Comparison of ENCODE assay signal across 1 cellular context in the genomic region with DNA sequence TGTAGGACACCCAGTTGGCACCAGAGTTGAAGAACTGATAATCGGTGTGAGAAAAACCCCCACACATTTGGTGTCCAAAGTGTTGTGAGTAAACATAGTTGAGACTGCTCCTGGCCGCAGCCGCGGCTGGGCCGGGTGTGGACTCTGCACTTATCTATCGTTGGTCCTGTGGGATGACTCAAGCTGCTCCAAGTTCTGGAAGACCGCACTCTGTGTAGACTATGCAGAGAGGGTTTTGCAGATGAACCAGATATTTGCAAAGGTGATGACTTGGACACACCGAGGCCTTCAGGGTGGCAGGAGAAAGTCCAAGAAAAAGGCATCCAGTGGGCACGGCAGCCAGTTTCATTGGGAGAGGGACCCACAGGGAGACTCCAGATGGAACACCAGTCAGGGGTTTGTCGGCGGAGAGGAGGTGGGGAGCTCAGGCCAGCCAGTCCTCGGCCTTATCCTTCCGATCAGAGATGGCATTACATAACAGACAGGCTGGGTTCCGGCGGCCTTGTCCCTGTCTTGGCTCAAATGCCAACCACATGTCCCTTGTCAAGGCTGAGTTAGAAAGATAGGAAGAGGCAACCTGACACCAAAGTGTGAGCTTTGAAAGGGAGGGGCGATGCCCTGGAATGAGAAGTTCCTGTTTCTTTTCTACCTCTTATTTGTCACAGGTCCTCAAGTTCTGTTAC.
TF ChIP-seq lines count a peak whose summit lies in the region.

No MANE protein-coding gene starts in this region.

TF ChIP-seq in K562, 482 proteins besides CTCF, POLR2A, EP300 and RAD21 (continued from another document and continues in another):
- TF ChIP-seq, protein P1, sequence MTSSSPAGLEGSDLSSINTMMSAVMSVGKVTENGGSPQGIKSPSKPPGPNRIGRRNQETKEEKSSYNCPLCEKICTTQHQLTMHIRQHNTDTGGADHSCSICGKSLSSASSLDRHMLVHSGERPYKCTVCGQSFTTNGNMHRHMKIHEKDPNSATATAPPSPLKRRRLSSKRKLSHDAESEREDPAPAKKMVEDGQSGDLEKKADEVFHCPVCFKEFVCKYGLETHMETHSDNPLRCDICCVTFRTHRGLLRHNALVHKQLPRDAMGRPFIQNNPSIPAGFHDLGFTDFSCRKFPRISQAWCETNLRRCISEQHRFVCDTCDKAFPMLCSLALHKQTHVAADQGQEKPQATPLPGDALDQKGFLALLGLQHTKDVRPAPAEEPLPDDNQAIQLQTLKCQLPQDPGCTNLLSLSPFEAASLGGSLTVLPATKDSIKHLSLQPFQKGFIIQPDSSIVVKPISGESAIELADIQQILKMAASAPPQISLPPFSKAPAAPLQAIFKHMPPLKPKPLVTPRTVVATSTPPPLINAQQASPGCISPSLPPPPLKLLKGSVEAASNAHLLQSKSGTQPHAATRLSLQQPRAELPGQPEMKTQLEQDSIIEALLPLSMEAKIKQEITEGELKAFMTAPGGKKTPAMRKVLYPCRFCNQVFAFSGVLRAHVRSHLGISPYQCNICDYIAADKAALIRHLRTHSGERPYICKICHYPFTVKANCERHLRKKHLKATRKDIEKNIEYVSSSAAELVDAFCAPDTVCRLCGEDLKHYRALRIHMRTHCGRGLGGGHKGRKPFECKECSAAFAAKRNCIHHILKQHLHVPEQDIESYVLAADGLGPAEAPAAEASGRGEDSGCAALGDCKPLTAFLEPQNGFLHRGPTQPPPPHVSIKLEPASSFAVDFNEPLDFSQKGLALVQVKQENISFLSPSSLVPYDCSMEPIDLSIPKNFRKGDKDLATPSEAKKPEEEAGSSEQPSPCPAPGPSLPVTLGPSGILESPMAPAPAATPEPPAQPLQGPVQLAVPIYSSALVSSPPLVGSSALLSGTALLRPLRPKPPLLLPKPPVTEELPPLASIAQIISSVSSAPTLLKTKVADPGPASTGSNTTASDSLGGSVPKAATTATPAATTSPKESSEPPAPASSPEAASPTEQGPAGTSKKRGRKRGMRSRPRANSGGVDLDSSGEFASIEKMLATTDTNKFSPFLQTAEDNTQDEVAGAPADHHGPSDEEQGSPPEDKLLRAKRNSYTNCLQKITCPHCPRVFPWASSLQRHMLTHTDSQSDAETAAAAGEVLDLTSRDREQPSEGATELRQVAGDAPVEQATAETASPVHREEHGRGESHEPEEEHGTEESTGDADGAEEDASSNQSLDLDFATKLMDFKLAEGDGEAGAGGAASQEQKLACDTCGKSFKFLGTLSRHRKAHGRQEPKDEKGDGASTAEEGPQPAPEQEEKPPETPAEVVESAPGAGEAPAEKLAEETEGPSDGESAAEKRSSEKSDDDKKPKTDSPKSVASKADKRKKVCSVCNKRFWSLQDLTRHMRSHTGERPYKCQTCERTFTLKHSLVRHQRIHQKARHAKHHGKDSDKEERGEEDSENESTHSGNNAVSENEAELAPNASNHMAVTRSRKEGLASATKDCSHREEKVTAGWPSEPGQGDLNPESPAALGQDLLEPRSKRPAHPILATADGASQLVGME (CRISPR knock-in tag; IDR thresholded peaks at IDR 0.05), result no peak
- TF ChIP-seq CEBPG (CRISPR knock-in tag; IDR thresholded peaks at IDR 0.05), result no peak
- no peak for TF ChIP-seq CEBPG (tag; conservative IDR thresholded peaks at IDR 0.05 in 1 of 2, IDR thresholded peaks at IDR 0.05 in 1 of 2)
- TF ChIP-seq KLF13 (tag; IDR thresholded peaks at IDR 0.05; ENCODE audit: borderline replicate concordance, low read depth), result no peak
- no peak for TF ChIP-seq ZNF551 (CRISPR knock-in tag; IDR thresholded peaks at IDR 0.05)
- TF ChIP-seq TGIF2 (CRISPR knock-in tag; IDR thresholded peaks at IDR 0.05), result no peak
- no peak for TF ChIP-seq EGR1 (conservative IDR thresholded peaks at IDR 0.05)
- TF ChIP-seq TEAD2 (tag; IDR thresholded peaks at IDR 0.05), result no peak
- no peak for TF ChIP-seq RBM15 (IDR thresholded peaks at IDR 0.05; ENCODE audit: insufficient read depth, low read length)
- no peak for TF ChIP-seq ZNF780A (CRISPR knock-in tag; IDR thresholded peaks at IDR 0.05)
- peak; percentile 83 for TF ChIP-seq ZSCAN29 (IDR thresholded peaks at IDR 0.05)
- TF ChIP-seq JUNB (CRISPR knock-in tag; conservative IDR thresholded peaks at IDR 0.05), result no peak
- no peak for TF ChIP-seq RNF2 (IDR thresholded peaks at IDR 0.05)
- 0 out of 4 replicates have a peak, but pooled peaks of 1 of the 2 experiments have one; percentile 34 for TF ChIP-seq MNT (conservative IDR thresholded peaks at IDR 0.05)
- no peak for TF ChIP-seq ZNF318 (IDR thresholded peaks at IDR 0.05; ENCODE audit: borderline replicate concordance in 1 of 2, low read depth in 1 of 2)
- TF ChIP-seq PHB2 (IDR thresholded peaks at IDR 0.05; ENCODE audit: low read depth), result no peak
- TF ChIP-seq, protein P2, sequence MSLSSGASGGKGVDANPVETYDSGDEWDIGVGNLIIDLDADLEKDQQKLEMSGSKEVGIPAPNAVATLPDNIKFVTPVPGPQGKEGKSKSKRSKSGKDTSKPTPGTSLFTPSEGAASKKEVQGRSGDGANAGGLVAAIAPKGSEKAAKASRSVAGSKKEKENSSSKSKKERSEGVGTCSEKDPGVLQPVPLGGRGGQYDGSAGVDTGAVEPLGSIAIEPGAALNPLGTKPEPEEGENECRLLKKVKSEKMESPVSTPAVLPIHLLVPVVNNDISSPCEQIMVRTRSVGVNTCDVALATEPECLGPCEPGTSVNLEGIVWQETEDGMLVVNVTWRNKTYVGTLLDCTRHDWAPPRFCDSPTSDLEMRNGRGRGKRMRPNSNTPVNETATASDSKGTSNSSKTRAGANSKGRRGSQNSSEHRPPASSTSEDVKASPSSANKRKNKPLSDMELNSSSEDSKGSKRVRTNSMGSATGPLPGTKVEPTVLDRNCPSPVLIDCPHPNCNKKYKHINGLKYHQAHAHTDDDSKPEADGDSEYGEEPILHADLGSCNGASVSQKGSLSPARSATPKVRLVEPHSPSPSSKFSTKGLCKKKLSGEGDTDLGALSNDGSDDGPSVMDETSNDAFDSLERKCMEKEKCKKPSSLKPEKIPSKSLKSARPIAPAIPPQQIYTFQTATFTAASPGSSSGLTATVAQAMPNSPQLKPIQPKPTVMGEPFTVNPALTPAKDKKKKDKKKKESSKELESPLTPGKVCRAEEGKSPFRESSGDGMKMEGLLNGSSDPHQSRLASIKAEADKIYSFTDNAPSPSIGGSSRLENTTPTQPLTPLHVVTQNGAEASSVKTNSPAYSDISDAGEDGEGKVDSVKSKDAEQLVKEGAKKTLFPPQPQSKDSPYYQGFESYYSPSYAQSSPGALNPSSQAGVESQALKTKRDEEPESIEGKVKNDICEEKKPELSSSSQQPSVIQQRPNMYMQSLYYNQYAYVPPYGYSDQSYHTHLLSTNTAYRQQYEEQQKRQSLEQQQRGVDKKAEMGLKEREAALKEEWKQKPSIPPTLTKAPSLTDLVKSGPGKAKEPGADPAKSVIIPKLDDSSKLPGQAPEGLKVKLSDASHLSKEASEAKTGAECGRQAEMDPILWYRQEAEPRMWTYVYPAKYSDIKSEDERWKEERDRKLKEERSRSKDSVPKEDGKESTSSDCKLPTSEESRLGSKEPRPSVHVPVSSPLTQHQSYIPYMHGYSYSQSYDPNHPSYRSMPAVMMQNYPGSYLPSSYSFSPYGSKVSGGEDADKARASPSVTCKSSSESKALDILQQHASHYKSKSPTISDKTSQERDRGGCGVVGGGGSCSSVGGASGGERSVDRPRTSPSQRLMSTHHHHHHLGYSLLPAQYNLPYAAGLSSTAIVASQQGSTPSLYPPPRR (CRISPR knock-in tag; IDR thresholded peaks at IDR 0.05; ENCODE audit: borderline replicate concordance), result no peak
- TF ChIP-seq, protein P3, sequence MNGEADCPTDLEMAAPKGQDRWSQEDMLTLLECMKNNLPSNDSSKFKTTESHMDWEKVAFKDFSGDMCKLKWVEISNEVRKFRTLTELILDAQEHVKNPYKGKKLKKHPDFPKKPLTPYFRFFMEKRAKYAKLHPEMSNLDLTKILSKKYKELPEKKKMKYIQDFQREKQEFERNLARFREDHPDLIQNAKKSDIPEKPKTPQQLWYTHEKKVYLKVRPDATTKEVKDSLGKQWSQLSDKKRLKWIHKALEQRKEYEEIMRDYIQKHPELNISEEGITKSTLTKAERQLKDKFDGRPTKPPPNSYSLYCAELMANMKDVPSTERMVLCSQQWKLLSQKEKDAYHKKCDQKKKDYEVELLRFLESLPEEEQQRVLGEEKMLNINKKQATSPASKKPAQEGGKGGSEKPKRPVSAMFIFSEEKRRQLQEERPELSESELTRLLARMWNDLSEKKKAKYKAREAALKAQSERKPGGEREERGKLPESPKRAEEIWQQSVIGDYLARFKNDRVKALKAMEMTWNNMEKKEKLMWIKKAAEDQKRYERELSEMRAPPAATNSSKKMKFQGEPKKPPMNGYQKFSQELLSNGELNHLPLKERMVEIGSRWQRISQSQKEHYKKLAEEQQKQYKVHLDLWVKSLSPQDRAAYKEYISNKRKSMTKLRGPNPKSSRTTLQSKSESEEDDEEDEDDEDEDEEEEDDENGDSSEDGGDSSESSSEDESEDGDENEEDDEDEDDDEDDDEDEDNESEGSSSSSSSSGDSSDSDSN (IDR thresholded peaks at IDR 0.05; ENCODE audit: borderline replicate concordance in 1 of 2, low read depth in 2 of 2, low read length in 2 of 2), result 0 out of 4 replicates have a peak, but pooled peaks of 1 of the 2 experiments have one; percentile 41
- TF ChIP-seq ZNF778 (CRISPR knock-in tag; IDR thresholded peaks at IDR 0.05), result no peak
- TF ChIP-seq COPS2 (conservative IDR thresholded peaks at IDR 0.05), result no peak
- no peak for TF ChIP-seq TARDBP (IDR thresholded peaks at IDR 0.05)
- no peak for TF ChIP-seq ZNF445 (CRISPR knock-in tag; IDR thresholded peaks at IDR 0.05; ENCODE audit: low read depth)
- TF ChIP-seq HDAC8 (tag; IDR thresholded peaks at IDR 0.05), result no peak
- TF ChIP-seq KAT7 (CRISPR knock-in tag; IDR thresholded peaks at IDR 0.05; ENCODE audit: borderline replicate concordance), result peak; percentile 41; the same call in 1 of the 2 replicates
- TF ChIP-seq KHSRP (IDR thresholded peaks at IDR 0.05), result no peak
